Comparison of ENCODE assay signal across 2 cellular contexts in genomic region chr3:126412841-126413692, GRCh38.
TF ChIP-seq lines count a peak whose summit lies in the region.

No MANE protein-coding gene starts in this region.

TF ChIP-seq in SK-N-SH, 30 proteins besides CTCF, POLR2A, EP300 and RAD21 (continued from another document):
- no peak for TF ChIP-seq RCOR1 (IDR thresholded peaks at IDR 0.05; ENCODE audit: low read length)
- TF ChIP-seq MAX (IDR thresholded peaks at IDR 0.05; ENCODE audit: low read depth) = no peak
- TF ChIP-seq NRF1 (IDR thresholded peaks at IDR 0.05; ENCODE audit: low read depth, low read length) = no peak
- no peak for TF ChIP-seq MXI1 (IDR thresholded peaks at IDR 0.05; ENCODE audit: low read depth, low read length)
- no peak for TF ChIP-seq SMC3 (IDR thresholded peaks at IDR 0.05; ENCODE audit: low read depth, low read length)

TF ChIP-seq in SK-N-SH treated with all-trans-retinoic acid at 6 μM for 48 hours, 23 proteins besides CTCF, POLR2A, EP300 and RAD21:
- TF ChIP-seq PATZ1 (CRISPR knock-in tag; IDR thresholded peaks at IDR 0.05; ENCODE audit: borderline replicate concordance) (no peak), RARB (CRISPR knock-in tag; IDR thresholded peaks at IDR 0.05) (no peak), PPARA (CRISPR knock-in tag; IDR thresholded peaks at IDR 0.05; ENCODE audit: borderline replicate concordance) (no peak), OSR1 (CRISPR knock-in tag; IDR thresholded peaks at IDR 0.05) (no peak), ARNTL (CRISPR knock-in tag; IDR thresholded peaks at IDR 0.05; ENCODE audit: borderline replicate concordance, low read depth) (no peak), GLIS3 (CRISPR knock-in tag; IDR thresholded peaks at IDR 0.05) (no peak), ZNF8 (CRISPR knock-in tag; IDR thresholded peaks at IDR 0.05) (no peak), ISL1 (CRISPR knock-in tag; IDR thresholded peaks at IDR 0.05) (no peak), ZC3H10 (CRISPR knock-in tag; IDR thresholded peaks at IDR 0.05) (no peak), CREB5 (CRISPR knock-in tag; IDR thresholded peaks at IDR 0.05; ENCODE audit: low read depth) (no peak), ZFP30 (CRISPR knock-in tag; IDR thresholded peaks at IDR 0.05) (no peak), CSRNP3 (CRISPR knock-in tag; IDR thresholded peaks at IDR 0.05) (no peak), ZFP3 (CRISPR knock-in tag; IDR thresholded peaks at IDR 0.05) (no peak), TCF4 (CRISPR knock-in tag; IDR thresholded peaks at IDR 0.05; ENCODE audit: borderline replicate concordance) (no peak), BACH2 (CRISPR knock-in tag; IDR thresholded peaks at IDR 0.05; ENCODE audit: borderline replicate concordance) (no peak), ZNF565 (CRISPR knock-in tag; conservative IDR thresholded peaks at IDR 0.05; ENCODE audit: low read depth) (no peak), ZNF70 (CRISPR knock-in tag; IDR thresholded peaks at IDR 0.05) (no peak), SNAI2 (CRISPR knock-in tag; IDR thresholded peaks at IDR 0.05) (no peak), CSDC2 (CRISPR knock-in tag; IDR thresholded peaks at IDR 0.05) (no peak)
